Comparison of ENCODE assay signal across 20 cellular contexts in genomic region chr1:2353215-2353906, GRCh38. TPM values are rescaled to one million over a fixed set of nuclear protein-coding genes. Genes with fewer than 3 reads are reported as not detected.
DNase-seq lines count a peak whose midpoint lies in the region; ATAC-seq, FAIRE-seq and TF ChIP-seq lines count a peak whose summit lies in the region.
"Had no signal": no experiment of that assay in that cellular context is flagged by ENCODE, and none has a peak within 500 bp of the region (broad histone marks: within the 10 kb centered on the region; RNA-seq: fewer than 3 reads in every experiment).

No MANE protein-coding gene starts in this region.

- no peak for ATAC-seq in psoas muscle
- ATAC-seq in HG03520 (IDR thresholded peaks at IDR 0.05; ENCODE audit: unreplicated experiment) = no peak
- ATAC-seq: naive thymus-derived CD8-positive, alpha-beta T cell had no signal

- peaks cover 0 to 11% (median 0%) of the 10 kb centered on the region in 11 experiments; a peak in 6 of 22 replicates for H3K27me3 ChIP-seq in BLaER1 treated with 17β-estradiol and CSF1 and Interleukin-3, amounts not matched to agents 10 nM and 100 nM
- H3K27me3 ChIP-seq in duodenal mucosa (ENCODE audit: control insufficient read depth in 1 of 2, insufficient read depth in 2 of 2, low read length in 2 of 2) (no peaks in the 10 kb centered on the region), psoas muscle (ENCODE audit: insufficient read depth in 3 of 3, low read length in 2 of 3) (no peaks in the 10 kb centered on the region), WERI-Rb-1 (ENCODE audit: insufficient read depth, low read depth, severe bottlenecking) (no peaks in the 10 kb centered on the region)
- H3K27me3 ChIP-seq: adrenal gland had no signal

- intact Hi-C loops in kidney (cut with DNase I) = no loop called here
- intact Hi-C loops in psoas muscle (cut with DNase I) = no loop called here

- no peak for FAIRE-seq in kidney (lab: Jason Lieb, UNC)
- FAIRE-seq: frontal cortex, G401.6, keratinocyte had no signal

- H3K9ac ChIP-seq in BLaER1 treated with 17β-estradiol and CSF1 and Interleukin-3, amounts not matched to agents 10 nM and 100 nM = peak overlapping the region in 8 of 11 experiments; percentile 7 to 49 (median 30); a peak in 10 of 22 replicates
- H3K9ac ChIP-seq in duodenal mucosa (ENCODE audit: low read depth in 1 of 2, low read length in 2 of 2) (no peak overlapping the region), kidney (ENCODE audit: low read length in 2 of 2) (no peak overlapping the region)

- 55 to 64% (median 56%) methylated on average over 14 of the region's 14 CpGs for WGBS in psoas muscle, 3 donors

- peaks cover 15 to 33% (median 29%) of the 10 kb centered on the region in 10 experiments for H3K4me1 ChIP-seq in BLaER1 treated with 17β-estradiol and CSF1 and Interleukin-3, amounts not matched to agents 10 nM and 100 nM
- H3K4me1 ChIP-seq in duodenal mucosa (ENCODE audit: control insufficient read depth in 1 of 2, insufficient read depth in 2 of 2, low read length in 2 of 2) = no peaks in the 10 kb centered on the region
- no peaks in the 10 kb centered on the region for H3K4me1 ChIP-seq in kidney (ENCODE audit: control insufficient read depth in 1 of 2, insufficient read depth in 1 of 2, low read depth in 1 of 2, low read length in 2 of 2)
- no peaks in the 10 kb centered on the region for H3K4me1 ChIP-seq in psoas muscle
- H3K4me1 ChIP-seq: adrenal gland had no signal

- no peak for TF ChIP-seq CTCF in kidney (IDR thresholded peaks at IDR 0.05; ENCODE audit: borderline replicate concordance, extremely low read depth, insufficient read depth)
- no peak for TF ChIP-seq CTCF in psoas muscle (IDR thresholded peaks at IDR 0.05)
- TF ChIP-seq CTCF in GM20000 (IDR thresholded peaks at IDR 0.05; ENCODE audit: extremely low read depth, missing control alignments) = no peak
- TF ChIP-seq CTCF in WERI-Rb-1 (IDR thresholded peaks at IDR 0.05; ENCODE audit: low read depth, low read length) = no peak

- H3K27ac ChIP-seq in BLaER1 treated with 17β-estradiol and CSF1 and Interleukin-3, amounts not matched to agents 10 nM and 100 nM = no peak overlapping the region
- peak overlapping the region; percentile 3 for H3K27ac ChIP-seq in duodenal mucosa (ENCODE audit: low read depth, low read length)
- no peak overlapping the region for H3K27ac ChIP-seq in kidney (ENCODE audit: low read depth in 2 of 2, low read length in 2 of 2)
- no peak overlapping the region for H3K27ac ChIP-seq in psoas muscle
- H3K27ac ChIP-seq in WERI-Rb-1 = no peak overlapping the region
- H3K27ac ChIP-seq: epithelial cell of prostate had no signal

- no peaks in the 10 kb centered on the region for H3K36me3 ChIP-seq in BLaER1 treated with 17β-estradiol and CSF1 and Interleukin-3, amounts not matched to agents 10 nM and 100 nM
- no peaks in the 10 kb centered on the region for H3K36me3 ChIP-seq in duodenal mucosa (ENCODE audit: control insufficient read depth in 1 of 2, insufficient read depth in 2 of 2, low read length in 2 of 2)
- H3K36me3 ChIP-seq in kidney (ENCODE audit: control insufficient read depth in 1 of 2, insufficient read depth in 2 of 2, low read length in 2 of 2) = no peaks in the 10 kb centered on the region
- no peaks in the 10 kb centered on the region for H3K36me3 ChIP-seq in psoas muscle (ENCODE audit: insufficient read depth in 1 of 2, low read depth in 1 of 2)
- no peaks in the 10 kb centered on the region for H3K36me3 ChIP-seq in WERI-Rb-1
- H3K36me3 ChIP-seq: adrenal gland had no signal

- peaks cover 0 to 47% (median 0%) of the 10 kb centered on the region in 11 experiments; a peak in 6 of 22 replicates for H4K20me1 ChIP-seq in BLaER1 treated with 17β-estradiol and CSF1 and Interleukin-3, amounts not matched to agents 10 nM and 100 nM

- peak overlapping the region; percentile 45 to 82 (median 72) for H3K4me2 ChIP-seq in BLaER1 treated with 17β-estradiol and CSF1 and Interleukin-3, amounts not matched to agents 10 nM and 100 nM

- DNase-seq in kidney (peak; percentile 63), psoas muscle (peak; percentile 8 to 52), GM20000 (ENCODE audit: low spot score) (no peak), WERI-Rb-1 (no peak)
- no peak for DNase-seq in effector CD4-positive, alpha-beta T cell
- DNase-seq: activated CD4-positive, alpha-beta T cell treated with anti-CD3 and anti-CD28 coated beads, Interleukin-2, amount 50 U/mL, for 4 hours; adrenal gland; dermis blood vessel endothelial cell; DMS 273 treated with DMSO at 0.1 percent for 48 hours; NCI-H146; NCI-H2227 treated with DMSO at 0.1 percent for 48 hours; PC-3 had no signal

- no peak overlapping the region for H3K4me3 ChIP-seq in BLaER1 treated with 17β-estradiol and CSF1 and Interleukin-3, amounts not matched to agents 10 nM and 100 nM
- H3K4me3 ChIP-seq in duodenal mucosa (ENCODE audit: low read depth in 1 of 2, low read length in 2 of 2) = no peak overlapping the region
- H3K4me3 ChIP-seq in kidney (ENCODE audit: low read length in 2 of 2) = no peak overlapping the region
- no peak overlapping the region for H3K4me3 ChIP-seq in psoas muscle
- no peak overlapping the region for H3K4me3 ChIP-seq in WERI-Rb-1 (ENCODE audit: low read depth, low read length)
- H3K4me3 ChIP-seq: adrenal gland had no signal

- H3K9me3 ChIP-seq in BLaER1 treated with 17β-estradiol and CSF1 and Interleukin-3, amounts not matched to agents 10 nM and 100 nM (replicated peaks in 1 of 11) = no peaks in the 10 kb centered on the region
- H3K9me3 ChIP-seq in duodenal mucosa (ENCODE audit: control insufficient read depth in 1 of 2, low read length in 2 of 2) = no peaks in the 10 kb centered on the region
- no peaks in the 10 kb centered on the region for H3K9me3 ChIP-seq in kidney (ENCODE audit: control insufficient read depth in 1 of 2, low read length in 2 of 2)
- no peaks in the 10 kb centered on the region for H3K9me3 ChIP-seq in psoas muscle
- H3K9me3 ChIP-seq in WERI-Rb-1 (ENCODE audit: severe bottlenecking) = no peaks in the 10 kb centered on the region
- H3K9me3 ChIP-seq: adrenal gland had no signal

RNA-seq across cellular contexts. Expression of gene MORN1, which starts 38.0 kb away (rescaled TPM):
- total RNA-seq in kidney (24.7 TPM), psoas muscle (1 to 10 TPM; 3.6 to 6.3 (median 4.5) TPM)
- polyA plus RNA-seq in kidney (ENCODE audit: insufficient read depth, low read depth, low replicate concordance) (9.0 TPM), psoas muscle (1 to 10 TPM; 1.2 to 7.3 (median 3.1) TPM)

RNA-seq across cellular contexts. Expression of gene RER1, which starts 38.3 kb away (rescaled TPM):
- total RNA-seq in kidney = 162 TPM
- polyA plus RNA-seq in kidney (ENCODE audit: insufficient read depth, low read depth, low replicate concordance) = 158 TPM
- 10 to 100 TPM; 71.1 to 97.6 (median 86.7) TPM for total RNA-seq in psoas muscle
- polyA plus RNA-seq in psoas muscle = 100 to 1,000 TPM in 1 of 3 donors, 10 to 100 TPM in 2; 68.8 to 119 (median 91.3) TPM

RNA-seq across cellular contexts. Expression of gene PEX10, which starts 59.0 kb away (rescaled TPM):
- total RNA-seq in kidney (25.6 TPM), psoas muscle (10 to 100 TPM; 14.1 to 19.7 (median 17.1) TPM)
- polyA plus RNA-seq in kidney (ENCODE audit: insufficient read depth, low read depth, low replicate concordance) (26.8 TPM), psoas muscle (10 to 100 TPM; 12.6 to 18.4 (median 16.2) TPM)

Comparison
In these comparisons a context has a peak if more than half of its experiments do, and no peak if none do; other contexts are left out.
1. H3K9ac ChIP-seq: peak in BLaER1 treated with 17β-estradiol and CSF1 and Interleukin-3, amounts not matched to agents 10 nM and 100 nM (8 of 11); none in duodenal mucosa (0 of 2) and kidney (0 of 2).
2. DNase-seq: peak in kidney (single experiment) and psoas muscle (2 of 2); none in GM20000 (single experiment), effector CD4-positive, alpha-beta T cell (single experiment) and WERI-Rb-1 (single experiment).